ENCODE assay signal across 2 cellular contexts in the genomic region with DNA sequence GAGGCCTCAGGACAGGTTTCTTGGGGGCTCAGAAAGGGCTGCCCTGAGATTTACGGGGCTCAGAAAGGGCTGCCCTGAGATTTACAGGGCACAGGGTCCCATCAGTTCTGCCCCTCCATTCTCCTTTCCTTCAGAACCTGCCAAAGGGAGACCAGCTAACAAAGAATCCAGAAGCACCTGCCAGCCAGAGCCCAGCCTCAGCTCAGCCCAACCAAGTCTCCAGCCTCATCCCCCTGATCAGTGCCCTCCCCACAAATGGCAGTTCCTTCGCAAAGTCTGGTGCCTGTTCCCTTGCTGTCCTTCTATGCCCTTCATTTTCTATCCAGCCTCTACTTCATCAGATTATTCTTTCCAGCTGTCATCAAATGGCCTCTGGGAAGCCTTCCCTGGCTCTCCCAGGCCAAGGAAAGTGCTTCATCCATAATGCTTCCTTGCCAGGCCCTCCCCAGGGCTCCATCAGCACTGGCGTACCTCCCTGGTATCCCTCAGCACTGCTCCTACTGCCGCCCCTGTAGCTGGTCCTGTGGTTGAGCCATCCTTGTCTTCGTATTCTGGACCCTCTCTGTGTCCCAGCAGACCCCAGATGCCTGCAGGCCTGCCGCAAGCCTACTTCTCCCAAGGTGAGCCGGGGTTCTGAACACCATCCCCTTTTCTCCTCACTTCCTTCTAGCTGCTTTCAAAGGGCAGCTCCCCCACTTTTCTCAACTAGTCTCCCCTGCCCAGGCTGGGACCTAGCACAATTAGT.
TF ChIP-seq lines count a peak whose summit lies in the region.

No MANE protein-coding gene starts in this region.

TF ChIP-seq in SK-N-SH, 30 proteins besides CTCF, POLR2A, EP300 and RAD21:
- no peak for TF ChIP-seq TAF1 (IDR thresholded peaks at IDR 0.05; ENCODE audit: borderline replicate concordance, low read depth, low read length)
- no peak for TF ChIP-seq RCOR1 (IDR thresholded peaks at IDR 0.05; ENCODE audit: low read length)
- no peak for TF ChIP-seq MXI1 (IDR thresholded peaks at IDR 0.05; ENCODE audit: low read depth, low read length)
- TF ChIP-seq RFX5 (IDR thresholded peaks at IDR 0.05; ENCODE audit: low read length): no peak
- TF ChIP-seq, protein P1, sequence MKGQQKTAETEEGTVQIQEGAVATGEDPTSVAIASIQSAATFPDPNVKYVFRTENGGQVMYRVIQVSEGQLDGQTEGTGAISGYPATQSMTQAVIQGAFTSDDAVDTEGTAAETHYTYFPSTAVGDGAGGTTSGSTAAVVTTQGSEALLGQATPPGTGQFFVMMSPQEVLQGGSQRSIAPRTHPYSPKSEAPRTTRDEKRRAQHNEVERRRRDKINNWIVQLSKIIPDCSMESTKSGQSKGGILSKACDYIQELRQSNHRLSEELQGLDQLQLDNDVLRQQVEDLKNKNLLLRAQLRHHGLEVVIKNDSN (IDR thresholded peaks at IDR 0.05; ENCODE audit: borderline replicate concordance, low read depth): no peak
- TF ChIP-seq, protein P2, sequence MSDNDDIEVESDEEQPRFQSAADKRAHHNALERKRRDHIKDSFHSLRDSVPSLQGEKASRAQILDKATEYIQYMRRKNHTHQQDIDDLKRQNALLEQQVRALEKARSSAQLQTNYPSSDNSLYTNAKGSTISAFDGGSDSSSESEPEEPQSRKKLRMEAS (IDR thresholded peaks at IDR 0.05; ENCODE audit: low read depth): no peak
- TF ChIP-seq, protein P3, sequence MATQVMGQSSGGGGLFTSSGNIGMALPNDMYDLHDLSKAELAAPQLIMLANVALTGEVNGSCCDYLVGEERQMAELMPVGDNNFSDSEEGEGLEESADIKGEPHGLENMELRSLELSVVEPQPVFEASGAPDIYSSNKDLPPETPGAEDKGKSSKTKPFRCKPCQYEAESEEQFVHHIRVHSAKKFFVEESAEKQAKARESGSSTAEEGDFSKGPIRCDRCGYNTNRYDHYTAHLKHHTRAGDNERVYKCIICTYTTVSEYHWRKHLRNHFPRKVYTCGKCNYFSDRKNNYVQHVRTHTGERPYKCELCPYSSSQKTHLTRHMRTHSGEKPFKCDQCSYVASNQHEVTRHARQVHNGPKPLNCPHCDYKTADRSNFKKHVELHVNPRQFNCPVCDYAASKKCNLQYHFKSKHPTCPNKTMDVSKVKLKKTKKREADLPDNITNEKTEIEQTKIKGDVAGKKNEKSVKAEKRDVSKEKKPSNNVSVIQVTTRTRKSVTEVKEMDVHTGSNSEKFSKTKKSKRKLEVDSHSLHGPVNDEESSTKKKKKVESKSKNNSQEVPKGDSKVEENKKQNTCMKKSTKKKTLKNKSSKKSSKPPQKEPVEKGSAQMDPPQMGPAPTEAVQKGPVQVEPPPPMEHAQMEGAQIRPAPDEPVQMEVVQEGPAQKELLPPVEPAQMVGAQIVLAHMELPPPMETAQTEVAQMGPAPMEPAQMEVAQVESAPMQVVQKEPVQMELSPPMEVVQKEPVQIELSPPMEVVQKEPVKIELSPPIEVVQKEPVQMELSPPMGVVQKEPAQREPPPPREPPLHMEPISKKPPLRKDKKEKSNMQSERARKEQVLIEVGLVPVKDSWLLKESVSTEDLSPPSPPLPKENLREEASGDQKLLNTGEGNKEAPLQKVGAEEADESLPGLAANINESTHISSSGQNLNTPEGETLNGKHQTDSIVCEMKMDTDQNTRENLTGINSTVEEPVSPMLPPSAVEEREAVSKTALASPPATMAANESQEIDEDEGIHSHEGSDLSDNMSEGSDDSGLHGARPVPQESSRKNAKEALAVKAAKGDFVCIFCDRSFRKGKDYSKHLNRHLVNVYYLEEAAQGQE (IDR thresholded peaks at IDR 0.05; ENCODE audit: low read depth, low read length): no peak
- TF ChIP-seq, protein P4, sequence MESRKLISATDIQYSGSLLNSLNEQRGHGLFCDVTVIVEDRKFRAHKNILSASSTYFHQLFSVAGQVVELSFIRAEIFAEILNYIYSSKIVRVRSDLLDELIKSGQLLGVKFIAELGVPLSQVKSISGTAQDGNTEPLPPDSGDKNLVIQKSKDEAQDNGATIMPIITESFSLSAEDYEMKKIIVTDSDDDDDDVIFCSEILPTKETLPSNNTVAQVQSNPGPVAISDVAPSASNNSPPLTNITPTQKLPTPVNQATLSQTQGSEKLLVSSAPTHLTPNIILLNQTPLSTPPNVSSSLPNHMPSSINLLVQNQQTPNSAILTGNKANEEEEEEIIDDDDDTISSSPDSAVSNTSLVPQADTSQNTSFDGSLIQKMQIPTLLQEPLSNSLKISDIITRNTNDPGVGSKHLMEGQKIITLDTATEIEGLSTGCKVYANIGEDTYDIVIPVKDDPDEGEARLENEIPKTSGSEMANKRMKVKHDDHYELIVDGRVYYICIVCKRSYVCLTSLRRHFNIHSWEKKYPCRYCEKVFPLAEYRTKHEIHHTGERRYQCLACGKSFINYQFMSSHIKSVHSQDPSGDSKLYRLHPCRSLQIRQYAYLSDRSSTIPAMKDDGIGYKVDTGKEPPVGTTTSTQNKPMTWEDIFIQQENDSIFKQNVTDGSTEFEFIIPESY (IDR thresholded peaks at IDR 0.05; ENCODE audit: borderline replicate concordance, low read depth): no peak
- TF ChIP-seq, protein P5, sequence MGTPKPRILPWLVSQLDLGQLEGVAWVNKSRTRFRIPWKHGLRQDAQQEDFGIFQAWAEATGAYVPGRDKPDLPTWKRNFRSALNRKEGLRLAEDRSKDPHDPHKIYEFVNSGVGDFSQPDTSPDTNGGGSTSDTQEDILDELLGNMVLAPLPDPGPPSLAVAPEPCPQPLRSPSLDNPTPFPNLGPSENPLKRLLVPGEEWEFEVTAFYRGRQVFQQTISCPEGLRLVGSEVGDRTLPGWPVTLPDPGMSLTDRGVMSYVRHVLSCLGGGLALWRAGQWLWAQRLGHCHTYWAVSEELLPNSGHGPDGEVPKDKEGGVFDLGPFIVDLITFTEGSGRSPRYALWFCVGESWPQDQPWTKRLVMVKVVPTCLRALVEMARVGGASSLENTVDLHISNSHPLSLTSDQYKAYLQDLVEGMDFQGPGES (IDR thresholded peaks at IDR 0.05; ENCODE audit: low read depth, low read length): no peak
- TF ChIP-seq FOSL2 (IDR thresholded peaks at IDR 0.05; ENCODE audit: borderline replicate concordance, low read depth): no peak
- no peak for TF ChIP-seq RXRA (IDR thresholded peaks at IDR 0.05; ENCODE audit: borderline replicate concordance, low read depth)

TF ChIP-seq in SK-N-SH treated with all-trans-retinoic acid at 6 μM for 48 hours, 23 proteins besides CTCF, POLR2A, EP300 and RAD21:
- TF ChIP-seq ZNF565 (CRISPR knock-in tag; conservative IDR thresholded peaks at IDR 0.05; ENCODE audit: low read depth) (no peak), RARB (CRISPR knock-in tag; IDR thresholded peaks at IDR 0.05) (no peak), PPARA (CRISPR knock-in tag; IDR thresholded peaks at IDR 0.05; ENCODE audit: borderline replicate concordance) (no peak)
- TF ChIP-seq, protein P6, sequence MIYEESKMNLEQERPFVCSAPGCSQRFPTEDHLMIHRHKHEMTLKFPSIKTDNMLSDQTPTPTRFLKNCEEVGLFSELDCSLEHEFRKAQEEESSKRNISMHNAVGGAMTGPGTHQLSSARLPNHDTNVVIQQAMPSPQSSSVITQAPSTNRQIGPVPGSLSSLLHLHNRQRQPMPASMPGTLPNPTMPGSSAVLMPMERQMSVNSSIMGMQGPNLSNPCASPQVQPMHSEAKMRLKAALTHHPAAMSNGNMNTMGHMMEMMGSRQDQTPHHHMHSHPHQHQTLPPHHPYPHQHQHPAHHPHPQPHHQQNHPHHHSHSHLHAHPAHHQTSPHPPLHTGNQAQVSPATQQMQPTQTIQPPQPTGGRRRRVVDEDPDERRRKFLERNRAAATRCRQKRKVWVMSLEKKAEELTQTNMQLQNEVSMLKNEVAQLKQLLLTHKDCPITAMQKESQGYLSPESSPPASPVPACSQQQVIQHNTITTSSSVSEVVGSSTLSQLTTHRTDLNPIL (CRISPR knock-in tag; IDR thresholded peaks at IDR 0.05; ENCODE audit: low read depth): no peak
TF ChIP-seq in SK-N-SH treated with all-trans-retinoic acid at 6 μM for 48 hours: peak in this region for 0.
